Comparison of ENCODE assay signal across 8 cellular contexts in genomic region chr16:84277244-84277823, GRCh38. TPM values are rescaled to one million over a fixed set of nuclear protein-coding genes. Genes with fewer than 3 reads are reported as not detected.
A peak's percentile ranks its signal among the peaks of the same experiment; 100 is the strongest.
DNase-seq lines count a peak whose midpoint lies in the region; ATAC-seq and TF ChIP-seq lines count a peak whose summit lies in the region.

No MANE protein-coding gene starts in this region.

- peak; percentile 85 for TF ChIP-seq CTCF in GM12873 (IDR thresholded peaks at IDR 0.05; ENCODE audit: insufficient read depth, low read depth, low read length, missing control alignments)

- H3K27me3 ChIP-seq in effector memory CD4-positive, alpha-beta T cell (replicated peaks; ENCODE audit: control insufficient read depth, insufficient read depth, low read length, poor library complexity, severe bottlenecking), result no peaks in the 10 kb centered on the region

- H3K27ac ChIP-seq in effector memory CD4-positive, alpha-beta T cell (ENCODE audit: insufficient read depth, low read length, poor library complexity, severe bottlenecking), result no peak overlapping the region

- no peaks in the 10 kb centered on the region for H3K36me3 ChIP-seq in effector memory CD4-positive, alpha-beta T cell (ENCODE audit: control insufficient read depth, insufficient read depth, low read length)

- peak; percentile 35 for DNase-seq in 8988T
- DNase-seq in NCI-H345 (lab: John Stamatoyannopoulos, UW), result peak; percentile 45
- DNase-seq in activated CD8-positive, alpha-beta memory T cell treated with anti-CD3 and anti-CD28 coated beads for 1 hour (ENCODE audit: extremely low read depth in 1 of 2, low read depth in 1 of 2), result peak; percentile 25 to 60
- peak; percentile 22 to 55 (median 26) for DNase-seq in effector memory CD4-positive, alpha-beta T cell
- peak; percentile 73 for DNase-seq in mucosa of gallbladder (ENCODE audit: low spot score)
- peak; percentile 31 to 49 for DNase-seq in stimulated activated CD8-positive, alpha-beta memory T cell treated with anti-CD3 and anti-CD28 coated beads, Interleukin-7, amount 100 ng/mL, for 1 hour (ENCODE audit: low read depth in 2 of 2)

- no peak overlapping the region for H3K4me3 ChIP-seq in effector memory CD4-positive, alpha-beta T cell (ENCODE audit: insufficient read depth, low read depth, low read length, poor library complexity, severe bottlenecking)

- no peaks in the 10 kb centered on the region for H3K9me3 ChIP-seq in effector memory CD4-positive, alpha-beta T cell (ENCODE audit: control insufficient read depth, low read length)

- H3K4me1 ChIP-seq in effector memory CD4-positive, alpha-beta T cell (ENCODE audit: control insufficient read depth, insufficient read depth, low read length, poor library complexity, severe bottlenecking), result no peaks in the 10 kb centered on the region

- no peak for ATAC-seq in HG02885 (IDR thresholded peaks at IDR 0.05; ENCODE audit: poor library complexity, unreplicated experiment)

RNA-seq across cellular contexts. Expression of gene WFDC1, which starts 17.3 kb away (rescaled TPM):
- total RNA-seq in mucosa of gallbladder, result 92.6 TPM

RNA-seq across cellular contexts. Expression of gene KCNG4, which starts 37.5 kb away (rescaled TPM):
- not detected for total RNA-seq in mucosa of gallbladder
